ENCODE assay signal across 1 cellular context in genomic region chr1:1122078-1122811, GRCh38.
TF ChIP-seq lines count a peak whose summit lies in the region.

No MANE protein-coding gene starts in this region.

TF ChIP-seq in K562, 482 proteins besides CTCF, POLR2A, EP300 and RAD21 (continued from another document and continues in another):
- no peak for TF ChIP-seq CUX1 (CRISPR knock-in tag; IDR thresholded peaks at IDR 0.05)
- TF ChIP-seq TAL1 (IDR thresholded peaks at IDR 0.05): no peak
- no peak for TF ChIP-seq ETS1 (conservative IDR thresholded peaks at IDR 0.05; ENCODE audit: control insufficient read depth, low read depth, low read length)
- TF ChIP-seq HIVEP1 (CRISPR knock-in tag; IDR thresholded peaks at IDR 0.05): no peak
- TF ChIP-seq ETV5 (CRISPR knock-in tag; IDR thresholded peaks at IDR 0.05; ENCODE audit: low read depth): no peak
- TF ChIP-seq CTCFL (IDR thresholded peaks at IDR 0.05; ENCODE audit: borderline replicate concordance, insufficient read depth, low read depth, low read length, poor library complexity, severe bottlenecking): no peak
- no peak for TF ChIP-seq PATZ1 (CRISPR knock-in tag; IDR thresholded peaks at IDR 0.05; ENCODE audit: borderline replicate concordance)
- TF ChIP-seq NR3C1 (CRISPR knock-in tag; IDR thresholded peaks at IDR 0.05): no peak
- TF ChIP-seq KDM5B (IDR thresholded peaks at IDR 0.05; ENCODE audit: insufficient replicate concordance, low read depth, low read length): no peak
- no peak for TF ChIP-seq FOSL1 (tag; conservative IDR thresholded peaks at IDR 0.05)
- no peak for TF ChIP-seq ZNF785 (CRISPR knock-in tag; IDR thresholded peaks at IDR 0.05)
- TF ChIP-seq CXXC5 (CRISPR knock-in tag; IDR thresholded peaks at IDR 0.05): peak; percentile 40; the same call in 1 of the 2 replicates
- TF ChIP-seq NFE2 (IDR thresholded peaks at IDR 0.05; ENCODE audit: low read depth): no peak
- no peak for TF ChIP-seq HEY1 (CRISPR knock-in tag; IDR thresholded peaks at IDR 0.05; ENCODE audit: borderline replicate concordance)
- no peak for TF ChIP-seq TFAM (CRISPR knock-in tag; conservative IDR thresholded peaks at IDR 0.05)
- no peak for TF ChIP-seq KLF16 (IDR thresholded peaks at IDR 0.05)
- no peak for TF ChIP-seq CBX2 (IDR thresholded peaks at IDR 0.05; ENCODE audit: insufficient read depth, low read length, poor library complexity, severe bottlenecking)
- no peak for TF ChIP-seq SLC30A9 (CRISPR knock-in tag; IDR thresholded peaks at IDR 0.05)
- TF ChIP-seq ZNF445 (CRISPR knock-in tag; IDR thresholded peaks at IDR 0.05; ENCODE audit: low read depth): no peak
- no peak for TF ChIP-seq PHF20 (IDR thresholded peaks at IDR 0.05; ENCODE audit: partially characterized antibody)
- no peak for TF ChIP-seq ZBTB5 (IDR thresholded peaks at IDR 0.05)
- TF ChIP-seq ZBTB34 (CRISPR knock-in tag; IDR thresholded peaks at IDR 0.05): no peak
- no peak for TF ChIP-seq PHB2 (IDR thresholded peaks at IDR 0.05; ENCODE audit: low read depth)
- no peak for TF ChIP-seq NFXL1 (CRISPR knock-in tag; IDR thresholded peaks at IDR 0.05)
- no peak for TF ChIP-seq TCF3 (CRISPR knock-in tag; IDR thresholded peaks at IDR 0.05)
- no peak for TF ChIP-seq FOXP1 (CRISPR knock-in tag; IDR thresholded peaks at IDR 0.05)
- no peak for TF ChIP-seq SFPQ (IDR thresholded peaks at IDR 0.05; ENCODE audit: low read depth, low read length)
- TF ChIP-seq ELK1 (CRISPR knock-in tag; IDR thresholded peaks at IDR 0.05): no peak
- no peak for TF ChIP-seq SOX6 (IDR thresholded peaks at IDR 0.05)
- no peak for TF ChIP-seq SNRNP70 (optimal IDR thresholded peaks at IDR 0.05; ENCODE audit: low read depth, low read length)
- peak; percentile 53 for TF ChIP-seq FIP1L1 (IDR thresholded peaks at IDR 0.05; ENCODE audit: low read depth, low read length, poor library complexity, severe bottlenecking)
- no peak for TF ChIP-seq HOXB6 (CRISPR knock-in tag; IDR thresholded peaks at IDR 0.05; ENCODE audit: borderline replicate concordance)
- no peak for TF ChIP-seq ZNF586 (CRISPR knock-in tag; conservative IDR thresholded peaks at IDR 0.05)
- no peak for TF ChIP-seq ZNF384 (IDR thresholded peaks at IDR 0.05; ENCODE audit: low read depth, low read length)
- TF ChIP-seq ZFP1 (CRISPR knock-in tag; IDR thresholded peaks at IDR 0.05): no peak
- no peak for TF ChIP-seq POLR2G (IDR thresholded peaks at IDR 0.05; ENCODE audit: low read depth, low read length)
- no peak for TF ChIP-seq NUFIP1 (IDR thresholded peaks at IDR 0.05; ENCODE audit: partially characterized antibody)
- TF ChIP-seq MLLT1 (IDR thresholded peaks at IDR 0.05): no peak
- no peak for TF ChIP-seq NKRF (IDR thresholded peaks at IDR 0.05; ENCODE audit: borderline replicate concordance)
- TF ChIP-seq DIDO1 (tag; IDR thresholded peaks at IDR 0.05; ENCODE audit: low read depth): no peak
- TF ChIP-seq SUPT5H (IDR thresholded peaks at IDR 0.05): no peak
- peak; percentile 73 for TF ChIP-seq CC2D1A (IDR thresholded peaks at IDR 0.05)
- no peak for TF ChIP-seq HDAC2 (IDR thresholded peaks at IDR 0.05)
- no peak for TF ChIP-seq PCBP2 (IDR thresholded peaks at IDR 0.05; ENCODE audit: low read depth, low read length, poor library complexity, severe bottlenecking)
- no peak for TF ChIP-seq ZNF217 (CRISPR knock-in tag; IDR thresholded peaks at IDR 0.05)
